ENCODE assay signal across 5 cellular contexts in the genomic region with DNA sequence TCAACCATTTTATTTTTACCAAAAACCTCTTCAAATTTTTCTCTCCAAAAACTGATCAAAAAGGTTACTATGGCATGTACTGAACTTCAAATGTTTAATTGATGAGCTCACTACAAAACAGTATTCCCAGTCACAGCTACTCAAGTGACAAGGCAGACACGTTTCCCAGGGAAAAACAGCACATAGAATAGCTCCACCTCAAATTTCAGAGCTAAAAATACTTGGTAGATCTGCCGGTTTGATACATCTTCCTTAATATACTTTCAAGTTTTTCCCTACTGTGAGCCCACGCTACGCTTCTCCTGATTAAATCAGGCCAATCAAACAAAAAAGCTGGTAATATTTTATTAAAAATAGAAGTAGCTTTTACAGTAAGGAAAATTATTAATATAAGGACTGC.
"Had no signal": no experiment of that assay in that cellular context is flagged by ENCODE, and none has a peak within 500 bp of the region (broad histone marks: within the 10 kb centered on the region; RNA-seq: fewer than 3 reads in every experiment).

No MANE protein-coding gene starts in this region.

- DNase-seq: IMR-90, KBM-7, KG1 had no signal

- H3K27ac ChIP-seq: HL-60 had no signal

- H3K4me3 ChIP-seq: K562 had no signal
